Comparison of ENCODE assay signal across 19 cellular contexts in genomic region chr5:885529-885928, GRCh38. TPM values are rescaled to one million over a fixed set of nuclear protein-coding genes. Genes with fewer than 3 reads are reported as not detected.
DNase-seq lines count a peak whose midpoint lies in the region; ATAC-seq and TF ChIP-seq lines count a peak whose summit lies in the region.
"Had no signal": no experiment of that assay in that cellular context is flagged by ENCODE, and none has a peak within 500 bp of the region (broad histone marks: within the 10 kb centered on the region; RNA-seq: fewer than 3 reads in every experiment).

No MANE protein-coding gene starts in this region.

- DNase-seq in COLO668 (lab: John Stamatoyannopoulos, UW; ENCODE audit: unreplicated experiment): peak; percentile 48
- DNase-seq in NCI-H187 (lab: John Stamatoyannopoulos, UW): peak; percentile 78 to 81
- no peak for DNase-seq in endothelial cell (ENCODE audit: low spot score)
- no peak for DNase-seq in lower lobe of right lung
- DNase-seq in SK-N-SH: no peak
- DNase-seq in kidney tubule cell (ENCODE audit: low spot score): no peak
- DNase-seq: ACHN; activated CD8-positive, alpha-beta memory T cell treated with anti-CD3 and anti-CD28 coated beads for 24 hours; CD4-positive, CD25-positive, alpha-beta regulatory T cell; effector CD8-positive, alpha-beta T cell; HFFc6; islet precursor cell; NCI-H2171 treated with DMSO at 0.1 percent for 48 hours; stimulated activated CD4-positive, alpha-beta T cell treated with anti-CD3 and anti-CD28 coated beads, Interleukin-1b, Interleukin-23, amount 100 ng/mL, for 48 hours had no signal

- WGBS in SK-N-SH (ENCODE audit: low lambda C conversion rate): 98% methylated on average over 7 of the region's 13 CpGs

- ATAC-seq in lower lobe of right lung (peak; percentile 23 to 31), HG03025 (IDR thresholded peaks at IDR 0.05; ENCODE audit: low FRiP score, unreplicated experiment) (no peak), HG03039 (IDR thresholded peaks at IDR 0.05; ENCODE audit: unreplicated experiment) (no peak)
- ATAC-seq: sciatic nerve had no signal

- no peak for TF ChIP-seq CTCF in endothelial cell (IDR thresholded peaks at IDR 0.05; ENCODE audit: unreplicated experiment)
- no peak for TF ChIP-seq CTCF in lower lobe of right lung (IDR thresholded peaks at IDR 0.05)
- TF ChIP-seq CTCF in SK-N-SH (IDR thresholded peaks at IDR 0.05): no peak

- CTCF ChIA-PET in SK-N-SH (lab: Yijun Ruan, JAX): no interaction called here

- H3K27me3 ChIP-seq in lower lobe of right lung (ENCODE audit: low read depth) (no peaks in the 10 kb centered on the region), SK-N-SH (ENCODE audit: insufficient read depth) (no peaks in the 10 kb centered on the region)
- H3K27me3 ChIP-seq: cardiac muscle cell, vagina had no signal

- TF ChIP-seq EP300 in SK-N-SH (IDR thresholded peaks at IDR 0.05; ENCODE audit: borderline replicate concordance in 1 of 2, low read depth in 1 of 2, low read length in 1 of 2): no peak

- POLR2A ChIA-PET in SK-N-SH (lab: Yijun Ruan, JAX): no interaction called here

- H3K27ac ChIP-seq in lower lobe of right lung: no peak overlapping the region
- no peak overlapping the region for H3K27ac ChIP-seq in SK-N-SH (ENCODE audit: low read depth in 2 of 2, low read length in 1 of 2)
- H3K27ac ChIP-seq: cardiac muscle cell, vagina had no signal

- H3K9me3 ChIP-seq in lower lobe of right lung: no peaks in the 10 kb centered on the region
- H3K9me3 ChIP-seq in SK-N-SH: no peaks in the 10 kb centered on the region
- H3K9me3 ChIP-seq: vagina had no signal

- no peak overlapping the region for H3K4me3 Mint-ChIP-seq in endothelial cell (ENCODE audit: unreplicated experiment)
- H3K4me3 Mint-ChIP-seq: CD4-positive, CD25-positive, alpha-beta regulatory T cell; HFFc6 had no signal

- peaks cover 11% of the 10 kb centered on the region for H3K27me3 Mint-ChIP-seq in endothelial cell (ENCODE audit: unreplicated experiment)
- H3K27me3 Mint-ChIP-seq: CD4-positive, CD25-positive, alpha-beta regulatory T cell had no signal

- H3K4me1 Mint-ChIP-seq in endothelial cell (ENCODE audit: unreplicated experiment): peaks cover 10% of the 10 kb centered on the region

- H3F3A ChIP-seq in SK-N-SH (replicated peaks; ENCODE audit: insufficient read depth): peaks cover 5% of the 10 kb centered on the region

- H2AFZ ChIP-seq in SK-N-SH (ENCODE audit: low read depth): no peak overlapping the region

- no peak for TF ChIP-seq RAD21 in SK-N-SH (IDR thresholded peaks at IDR 0.05; ENCODE audit: low read length)

- H3K9me2 ChIP-seq in SK-N-SH: no peaks in the 10 kb centered on the region

- H3K36me3 ChIP-seq in lower lobe of right lung: peaks cover 93% of the 10 kb centered on the region
- peaks cover 74 to 84% of the 10 kb centered on the region in 2 experiments for H3K36me3 ChIP-seq in SK-N-SH (replicated peaks in 1 of 2; ENCODE audit: control insufficient read depth in 1 of 2, insufficient read depth in 2 of 2, low read length in 1 of 2)

- H3K9ac ChIP-seq in SK-N-SH: no peak overlapping the region

- H3K9me3 Mint-ChIP-seq in endothelial cell (ENCODE audit: unreplicated experiment): no peaks in the 10 kb centered on the region
- H3K9me3 Mint-ChIP-seq: HFFc6 had no signal

- peak overlapping the region; percentile 42 for H3K27ac Mint-ChIP-seq in endothelial cell (ENCODE audit: unreplicated experiment)
- H3K27ac Mint-ChIP-seq: HFFc6 had no signal

- peaks cover 3% of the 10 kb centered on the region for H3K4me1 ChIP-seq in lower lobe of right lung
- H3K4me1 ChIP-seq in SK-N-SH (ENCODE audit: control insufficient read depth in 1 of 2, insufficient read depth in 2 of 2, low read depth in 1 of 2, low read length in 1 of 2): peaks cover 2 to 5% of the 10 kb centered on the region in 2 experiments; a peak in 2 of 4 replicates
- H3K4me1 ChIP-seq: vagina had no signal

- H3K4me2 ChIP-seq in SK-N-SH: no peak overlapping the region

- intact Hi-C loops in lower lobe of right lung (cut with DNase I): no loop called here

- peaks cover 37% of the 10 kb centered on the region for H4K20me1 ChIP-seq in SK-N-SH (ENCODE audit: insufficient read depth)

- peaks cover 71% of the 10 kb centered on the region for H3K36me3 Mint-ChIP-seq in endothelial cell (ENCODE audit: low read depth, unreplicated experiment)

- no peak overlapping the region for H3K4me3 ChIP-seq in lower lobe of right lung
- no peak overlapping the region for H3K4me3 ChIP-seq in SK-N-SH (ENCODE audit: low read depth in 2 of 2, low read length in 1 of 2)
- H3K4me3 ChIP-seq: cardiac muscle cell, vagina had no signal

- peaks cover 90% of the 10 kb centered on the region for H3K79me2 ChIP-seq in SK-N-SH (ENCODE audit: insufficient read depth)

TF ChIP-seq in SK-N-SH, 30 proteins besides CTCF, POLR2A, EP300 and RAD21:
- TF ChIP-seq IRF3 (IDR thresholded peaks at IDR 0.05; ENCODE audit: low read depth, low read length) (no peak), YY1 (IDR thresholded peaks at IDR 0.05; ENCODE audit: low read depth) (no peak), TEAD4 (IDR thresholded peaks at IDR 0.05; ENCODE audit: borderline replicate concordance, insufficient read depth) (no peak), MEF2A (IDR thresholded peaks at IDR 0.05; ENCODE audit: borderline replicate concordance, low read depth) (no peak), NRF1 (IDR thresholded peaks at IDR 0.05; ENCODE audit: low read depth, low read length) (no peak)

RNA-seq across cellular contexts. Expression of gene BRD9, which starts 7.1 kb away (rescaled TPM):
- 53.0 TPM for total RNA-seq in endothelial cell (ENCODE audit: unreplicated experiment)
- total RNA-seq in lower lobe of right lung: 37.7 TPM
- polyA plus RNA-seq in SK-N-SH (2012; rRNA removed): 17.5 and 19.5 TPM in 2 replicates
- polyA plus RNA-seq in SK-N-SH (2012; cell fraction: cytosol; rRNA removed): 14.2 and 14.8 TPM in 2 replicates
- polyA plus RNA-seq in SK-N-SH (2012; cell fraction: nucleus; rRNA removed): 67.3 and 75.1 TPM in 2 replicates

RNA-seq across cellular contexts. Expression of gene TRIP13, which starts 7.2 kb away (rescaled TPM):
- total RNA-seq in endothelial cell (ENCODE audit: unreplicated experiment): 8.4 TPM
- total RNA-seq in lower lobe of right lung: 1.0 TPM
- 21.2 and 24.1 TPM in 2 replicates for polyA plus RNA-seq in SK-N-SH (2012; rRNA removed)
- polyA plus RNA-seq in SK-N-SH (2012; cell fraction: cytosol; rRNA removed): 22.3 and 22.7 TPM in 2 replicates
- 20.1 and 28.8 TPM in 2 replicates for polyA plus RNA-seq in SK-N-SH (2012; cell fraction: nucleus; rRNA removed)

RNA-seq across cellular contexts. Expression of gene ZDHHC11, which starts 34.7 kb away (rescaled TPM):
- total RNA-seq in endothelial cell (ENCODE audit: unreplicated experiment) (14.3 TPM), lower lobe of right lung (28.7 TPM)
- polyA plus RNA-seq in SK-N-SH (2012; rRNA removed): 0.65 and 0.76 TPM in 2 replicates
- polyA plus RNA-seq in SK-N-SH (2012; cell fraction: cytosol; rRNA removed): 0.13 and 0.39 TPM in 2 replicates
- polyA plus RNA-seq in SK-N-SH (2012; cell fraction: nucleus; rRNA removed): 7.1 and 7.4 TPM in 2 replicates
- polyA plus RNA-seq: CD4-positive, CD25-positive, alpha-beta regulatory T cell had no signal

Comparison
In these comparisons a context has a peak if more than half of its experiments do, and no peak if none do; other contexts are left out.
1. DNase-seq: peak in COLO668 (single experiment) and NCI-H187 (2 of 2); none in endothelial cell (single experiment), lower lobe of right lung (single experiment), SK-N-SH (single experiment) and kidney tubule cell (single experiment).
2. ATAC-seq: peak in lower lobe of right lung (2 of 2); none in HG03025 (single experiment) and HG03039 (single experiment).